Comparison of ENCODE assay signal across 33 cellular contexts in genomic region chr10:70502406-70502805, GRCh38.
"Had no signal": no experiment of that assay in that cellular context is flagged by ENCODE, and none has a peak within 500 bp of the region (broad histone marks: within the 10 kb centered on the region; RNA-seq: fewer than 3 reads in every experiment).

No MANE protein-coding gene starts in this region.

- H3K4me3 ChIP-seq: colonic mucosa, esophagus squamous epithelium, lower lobe of right lung, mucosa of descending colon, pancreas, right lobe of liver, stomach, thyroid gland, uterus had no signal

- FAIRE-seq: pancreas, small intestine had no signal

- H3K4me3 Mint-ChIP-seq: dendritic cell treated with granulocyte-macrophage colony-stimulating factor and Interleukin-4, amounts not matched to agents 40 ng/mL and 50 ng/mL, for 4 days; immature natural killer cell; memory B cell; naive B cell; natural killer cell treated with Interleukin-12 subunit alpha and Interleukin-12 subunit beta and Interleukin-15 and Interleukin-18, amount 100 ng/mL, for 72 hours; neural crest cell; type B pancreatic cell had no signal

- H3K9me3 ChIP-seq: colonic mucosa, esophagus squamous epithelium, lower lobe of right lung, mucosa of descending colon, neutrophil, pancreas, right lobe of liver, stomach, thyroid gland, uterus had no signal

- H3K27me3 Mint-ChIP-seq: dendritic cell treated with granulocyte-macrophage colony-stimulating factor and Interleukin-4, amounts not matched to agents 40 ng/mL and 50 ng/mL, for 4 days; memory B cell; naive B cell; natural killer cell treated with Interleukin-12 subunit alpha and Interleukin-12 subunit beta and Interleukin-15 and Interleukin-18, amount 100 ng/mL, for 72 hours; type B pancreatic cell had no signal

- ATAC-seq: left colon; left ventricle myocardium superior; lower lobe of right lung; mucosa of descending colon; natural killer cell treated with Interleukin-12 subunit alpha and Interleukin-12 subunit beta and Interleukin-15 and Interleukin-18, amount 100 ng/mL, for 72 hours; pancreas; right lobe of liver had no signal

- H3K27ac ChIP-seq: colonic mucosa, esophagus squamous epithelium, lower lobe of right lung, neutrophil, pancreas, right lobe of liver, stomach, thyroid gland, uterus had no signal

- H3K27ac Mint-ChIP-seq: dendritic cell treated with granulocyte-macrophage colony-stimulating factor and Interleukin-4, amounts not matched to agents 40 ng/mL and 50 ng/mL, for 4 days; memory B cell; natural killer cell treated with Interleukin-12 subunit alpha and Interleukin-12 subunit beta and Interleukin-15 and Interleukin-18, amount 100 ng/mL, for 72 hours; type B pancreatic cell had no signal

- H3K4me1 ChIP-seq: colonic mucosa, pancreas, uterus had no signal

- H3K27me3 ChIP-seq: colonic mucosa, esophagus squamous epithelium, neutrophil, pancreas, right lobe of liver, stomach, thyroid gland, uterus had no signal

- H3K36me3 Mint-ChIP-seq: immature natural killer cell; memory B cell; naive B cell; natural killer cell treated with Interleukin-12 subunit alpha and Interleukin-12 subunit beta and Interleukin-15 and Interleukin-18, amount 100 ng/mL, for 72 hours; type B pancreatic cell had no signal

- H3K9me3 Mint-ChIP-seq: dendritic cell treated with granulocyte-macrophage colony-stimulating factor and Interleukin-4, amounts not matched to agents 40 ng/mL and 50 ng/mL, for 4 days; immature natural killer cell; memory B cell; naive B cell; natural killer cell treated with Interleukin-12 subunit alpha and Interleukin-12 subunit beta and Interleukin-15 and Interleukin-18, amount 100 ng/mL, for 72 hours; neural crest cell; type B pancreatic cell had no signal

- DNase-seq: colonic mucosa; effector memory CD4-positive, alpha-beta T cell; erythroblast; esophagus squamous epithelium; foreskin melanocyte; glutamatergic neuron; hypothalamus; immature natural killer cell; islet precursor cell; kidney glomerular epithelial cell; left colon; left ventricle myocardium superior; lower lobe of right lung; mucosa of descending colon; naive B cell; retina; right lobe of liver; small intestine; stimulated activated CD4-positive, alpha-beta T cell treated with anti-CD3 and anti-CD28 coated beads, Interleukin-12 subunit alpha, Interleukin-12 subunit beta, amount 100 ng/mL, for 4 hours; stimulated activated CD4-positive, alpha-beta T cell treated with anti-CD3 and anti-CD28 coated beads, Interleukin-1b, Interleukin-23, amount 100 ng/mL, for 48 hours; stimulated activated CD4-positive, alpha-beta T cell treated with anti-CD3 and anti-CD28 coated beads, Interleukin-4, amount 100 ng/mL, for 1 hour; stimulated activated CD8-positive, alpha-beta memory T cell treated with anti-CD3 and anti-CD28 coated beads, Interleukin-4, amount 100 ng/mL, for 48 hours; stimulated activated naive CD4-positive, alpha-beta T cell treated with Interleukin-2 at 50 U/mL for 16 hours; stomach; thyroid gland; uterus had no signal

- H3K36me3 ChIP-seq: colonic mucosa, esophagus squamous epithelium, lower lobe of right lung, neutrophil, pancreas, right lobe of liver, stomach, thyroid gland, uterus had no signal
